In genomic region chr2:28397043-28397381, GRCh38 we compare ENCODE assay signal across 9 cellular contexts. TPM values are rescaled to one million over a fixed set of nuclear protein-coding genes. Genes with fewer than 3 reads are reported as not detected.
DNase-seq lines count a peak whose midpoint lies in the region; ATAC-seq and TF ChIP-seq lines count a peak whose summit lies in the region.
"Had no signal": no experiment of that assay in that cellular context is flagged by ENCODE, and none has a peak within 500 bp of the region (broad histone marks: within the 10 kb centered on the region; RNA-seq: fewer than 3 reads in every experiment).

No MANE protein-coding gene starts in this region.

- POLR2A ChIA-PET in CD4-positive, alpha-beta T cell (lab: Charles Lee), result no interaction called here
- POLR2A ChIA-PET in T-cell (lab: Charles Lee), result interaction anchor here (0.6 kb wide), 3 partner anchors 70 to 501 kb away, joined by 3 to 5 read pairs (median 3); no protein-coding TSS in a partner anchor

- no peak for ATAC-seq in CD4-positive, alpha-beta T cell (ENCODE audit: poor library complexity)
- no peak for ATAC-seq in T-cell (replicated peaks in 1 of 4)

- peaks cover 0 to 53% (median 51%) of the 10 kb centered on the region in 4 donors for H3K4me1 ChIP-seq in sigmoid colon

- TF ChIP-seq CTCF in CD4-positive, alpha-beta T cell (IDR thresholded peaks at IDR 0.05), result peak; percentile 45
- TF ChIP-seq CTCF in WI38 (IDR thresholded peaks at IDR 0.05; ENCODE audit: low read depth, low read length) (no peak), fibroblast of the aortic adventitia (IDR thresholded peaks at IDR 0.05; ENCODE audit: insufficient read depth, low read length) (no peak), sigmoid colon (IDR thresholded peaks at IDR 0.05) (no peak)

- no peaks in the 10 kb centered on the region for H3K9me3 ChIP-seq in CD4-positive, alpha-beta T cell (ENCODE audit: control insufficient read depth, low read length)
- no peaks in the 10 kb centered on the region for H3K9me3 ChIP-seq in sigmoid colon

- intact Hi-C loops in CD4-positive, alpha-beta T cell (cut with DNase I, micrococcal nuclease), result loop anchor here (5.0 to 10.0 kb wide), 6 partner anchors 142 to 1182 kb away; partner anchors contain the start of genes ATRAID (in 1 of the 2), CAD (in 1 of the 2), MRPL33 (in 1 of the 2) and SLC5A6 (in 1 of the 2)
- intact Hi-C loops in sigmoid colon (cut with DNase I), result loop anchor here (5.0 kb wide), 2 partner anchors 675 to 690 kb away; no protein-coding TSS in a partner anchor

- H3K27me3 ChIP-seq in CD4-positive, alpha-beta T cell (ENCODE audit: control insufficient read depth, insufficient read depth, low read length), result no peaks in the 10 kb centered on the region
- H3K27me3 ChIP-seq in sigmoid colon, result no peaks in the 10 kb centered on the region

- no peak overlapping the region for H3K27ac Mint-ChIP-seq in CD4-positive, alpha-beta T cell
- H3K27ac Mint-ChIP-seq in T-cell, result no peak overlapping the region
- H3K27ac Mint-ChIP-seq: activated naive CD8-positive, alpha-beta T cell treated with anti-CD3 and anti-CD28 coated beads, Interleukin-2, amount 10 ng/mL, durations not matched to agents 7 days and 5 days had no signal

- no peak for DNase-seq in CD4-positive, alpha-beta T cell
- DNase-seq in fibroblast of the aortic adventitia (ENCODE audit: low read depth) (no peak), sigmoid colon (no peak), DMS153 treated with DMSO at 0.1 percent for 48 hours (lab: John Stamatoyannopoulos, UW; ENCODE audit: unreplicated experiment) (no peak), inferior parietal cortex (ENCODE audit: extremely low spot score) (no peak), dermis blood vessel endothelial cell (no peak), T-cell (no peak)
- DNase-seq: activated naive CD8-positive, alpha-beta T cell treated with anti-CD3 and anti-CD28 coated beads, Interleukin-2, amount 10 ng/mL, durations not matched to agents 7 days and 5 days had no signal

- peaks cover 0 to 19% (median 0%) of the 10 kb centered on the region in 4 donors for H3K36me3 ChIP-seq in sigmoid colon

- peaks cover 5% of the 10 kb centered on the region for H3K36me3 Mint-ChIP-seq in CD4-positive, alpha-beta T cell (ENCODE audit: low read depth)
- H3K36me3 Mint-ChIP-seq in T-cell, result peaks cover 7% of the 10 kb centered on the region

- H3K27ac ChIP-seq in CD4-positive, alpha-beta T cell (ENCODE audit: low read depth, low read length), result no peak overlapping the region
- peak overlapping the region; percentile 97 to 100 (median 100) for H3K27ac ChIP-seq in sigmoid colon

- 15 to 36% methylated on average over 2 of the region's 2 CpGs for WGBS in sigmoid colon, 2 donors

- TF ChIP-seq EP300 in sigmoid colon (IDR thresholded peaks at IDR 0.05), result no peak

- TF ChIP-seq POLR2A in sigmoid colon (IDR thresholded peaks at IDR 0.05), result no peak

- peak overlapping the region; percentile 26 for H3K4me3 Mint-ChIP-seq in CD4-positive, alpha-beta T cell
- no peak overlapping the region for H3K4me3 Mint-ChIP-seq in T-cell
- H3K4me3 Mint-ChIP-seq: activated naive CD8-positive, alpha-beta T cell treated with anti-CD3 and anti-CD28 coated beads, Interleukin-2, amount 10 ng/mL, durations not matched to agents 7 days and 5 days had no signal

- H3K4me1 Mint-ChIP-seq in CD4-positive, alpha-beta T cell (ENCODE audit: low read depth), result peaks cover 12% of the 10 kb centered on the region
- peaks cover 14 to 36% (median 20%) of the 10 kb centered on the region in 3 donors for H3K4me1 Mint-ChIP-seq in T-cell

- H3K9me3 Mint-ChIP-seq in CD4-positive, alpha-beta T cell, result no peaks in the 10 kb centered on the region
- H3K9me3 Mint-ChIP-seq in T-cell, result no peaks in the 10 kb centered on the region
- H3K9me3 Mint-ChIP-seq: activated naive CD8-positive, alpha-beta T cell treated with anti-CD3 and anti-CD28 coated beads, Interleukin-2, amount 10 ng/mL, durations not matched to agents 7 days and 5 days had no signal

- CTCF ChIA-PET in CD4-positive, alpha-beta T cell (lab: Charles Lee), result interaction anchor here (0.6 to 1.3 kb wide), 2 partner anchors 10 to 325 kb away, joined by 3 to 4 read pairs; no protein-coding TSS in a partner anchor
- CTCF ChIA-PET in T-cell (lab: Charles Lee), result no interaction called here

- H3K27me3 Mint-ChIP-seq in CD4-positive, alpha-beta T cell, result peaks cover 5% of the 10 kb centered on the region
- H3K27me3 Mint-ChIP-seq in T-cell, result no peaks in the 10 kb centered on the region
- H3K27me3 Mint-ChIP-seq: activated naive CD8-positive, alpha-beta T cell treated with anti-CD3 and anti-CD28 coated beads, Interleukin-2, amount 10 ng/mL, durations not matched to agents 7 days and 5 days had no signal

- peak overlapping the region; percentile 96 for H3K4me3 ChIP-seq in WI38 (ENCODE audit: low read depth, low read length)
- H3K4me3 ChIP-seq in fibroblast of the aortic adventitia (ENCODE audit: low read depth, low read length), result peak overlapping the region; percentile 93
- H3K4me3 ChIP-seq in sigmoid colon, result peak overlapping the region; percentile 96 to 99 (median 98)

RNA-seq across cellular contexts. Expression of gene FOSL2, which starts 4.4 kb away (rescaled TPM):
- total RNA-seq in CD4-positive, alpha-beta T cell, result 100 to 1,000 TPM; 152 to 155 TPM
- total RNA-seq in fibroblast of the aortic adventitia (ENCODE audit: low replicate concordance), result 26.3 and 44.4 TPM in 2 replicates
- total RNA-seq in sigmoid colon, result 100 to 1,000 TPM in 1 of 4 donors, 10 to 100 TPM in 3; 38.9 to 208 (median 67.3) TPM
- 10 to 100 TPM; 30.0 to 66.2 (median 55.0) TPM for polyA plus RNA-seq in sigmoid colon
- 58.4 and 59.1 TPM in 2 replicates for total RNA-seq in dermis blood vessel endothelial cell
- total RNA-seq in T-cell, result 100 to 1,000 TPM in 1 of 5 donors, 10 to 100 TPM in 3, 1 to 10 TPM in 1; 9.7 to 144 (median 18.5) TPM
